23 cellular contexts compared by ENCODE assay signal in the genomic region with DNA sequence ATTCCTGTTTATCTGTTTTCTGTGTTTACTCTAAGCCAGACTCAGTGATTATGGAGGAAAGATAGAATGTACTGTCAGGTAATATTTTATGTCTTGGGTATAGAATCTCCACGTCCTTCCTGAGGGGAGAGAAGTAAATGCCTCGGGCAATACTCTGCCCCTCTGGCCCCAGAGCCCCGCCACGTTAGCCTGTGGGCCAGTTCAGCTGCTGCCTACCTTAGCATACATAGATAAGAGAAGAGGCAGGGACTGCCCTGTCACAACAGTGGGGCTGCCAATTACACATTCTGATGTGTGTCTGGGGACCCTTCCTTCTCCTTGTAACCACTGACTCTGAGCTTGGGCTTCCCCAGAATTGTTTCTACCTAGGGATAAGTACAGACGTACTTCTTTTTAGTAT.
"Had no signal": no experiment of that assay in that cellular context is flagged by ENCODE, and none has a peak within 500 bp of the region (broad histone marks: within the 10 kb centered on the region; RNA-seq: fewer than 3 reads in every experiment).

No MANE protein-coding gene starts in this region.

- FAIRE-seq: colon, urothelium cell line had no signal

- H3K4me2 ChIP-seq: hepatocyte had no signal

- H3K9me3 Mint-ChIP-seq: dendritic cell treated with granulocyte-macrophage colony-stimulating factor and Interleukin-4, amounts not matched to agents 40 ng/mL and 50 ng/mL, for 4 days; effector memory CD8-positive, alpha-beta T cell; naive B cell; nephron progenitor cell; type B pancreatic cell had no signal

- H3K27me3 ChIP-seq: foreskin keratinocyte, hepatocyte, ovary, right atrium auricular region, sigmoid colon had no signal

- H3K4me1 ChIP-seq: foreskin keratinocyte, left ventricle myocardium inferior, lower lobe of right lung, right atrium auricular region, sigmoid colon had no signal

- H3K4me3 Mint-ChIP-seq: dendritic cell treated with granulocyte-macrophage colony-stimulating factor and Interleukin-4, amounts not matched to agents 40 ng/mL and 50 ng/mL, for 4 days; effector memory CD8-positive, alpha-beta T cell; naive B cell; nephron progenitor cell; type B pancreatic cell had no signal

- ATAC-seq: effector memory CD8-positive, alpha-beta T cell; foreskin keratinocyte; left cardiac atrium; lower lobe of right lung had no signal

- H3K79me2 ChIP-seq: hepatocyte had no signal

- H3K4me1 Mint-ChIP-seq: naive B cell had no signal

- DNase-seq: effector memory CD8-positive, alpha-beta T cell; foreskin keratinocyte; kidney; left cardiac atrium; left ventricle myocardium inferior; lower lobe of right lung; mesenchymal stem cell; naive B cell; nephron progenitor cell; nucleus accumbens; ovary; sigmoid colon; stimulated activated CD4-positive, alpha-beta T cell treated with anti-CD3 and anti-CD28 coated beads, Interleukin-2, amount 100 ng/mL, for 24 hours; stimulated activated CD4-positive, alpha-beta T cell treated with anti-CD3 and anti-CD28 coated beads, Interleukin-4, amount 100 ng/mL, for 4 hours; stimulated activated naive CD4-positive, alpha-beta T cell had no signal

- H3K4me3 ChIP-seq: hepatocyte, left ventricle myocardium inferior, lower lobe of right lung, ovary, right atrium auricular region, sigmoid colon, skin epidermis had no signal

- H3K36me3 Mint-ChIP-seq: naive B cell, type B pancreatic cell had no signal

- H3K36me3 ChIP-seq: left ventricle myocardium inferior, lower lobe of right lung, ovary, right atrium auricular region, sigmoid colon had no signal

- H3K9me3 ChIP-seq: left ventricle myocardium inferior, lower lobe of right lung, ovary, right atrium auricular region, sigmoid colon had no signal

- H3K27me3 Mint-ChIP-seq: dendritic cell treated with granulocyte-macrophage colony-stimulating factor and Interleukin-4, amounts not matched to agents 40 ng/mL and 50 ng/mL, for 4 days; effector memory CD8-positive, alpha-beta T cell; type B pancreatic cell had no signal

- H3K27ac Mint-ChIP-seq: dendritic cell treated with granulocyte-macrophage colony-stimulating factor and Interleukin-4, amounts not matched to agents 40 ng/mL and 50 ng/mL, for 4 days; effector memory CD8-positive, alpha-beta T cell; naive B cell; nephron progenitor cell; type B pancreatic cell had no signal

- H2AFZ ChIP-seq: hepatocyte had no signal

- H3K27ac ChIP-seq: epithelial cell of prostate, foreskin keratinocyte, hepatocyte, left ventricle myocardium inferior, lower lobe of right lung, ovary, right atrium auricular region, sigmoid colon, skin epidermis had no signal
